ENCODE assay signal across 8 cellular contexts in the genomic region with DNA sequence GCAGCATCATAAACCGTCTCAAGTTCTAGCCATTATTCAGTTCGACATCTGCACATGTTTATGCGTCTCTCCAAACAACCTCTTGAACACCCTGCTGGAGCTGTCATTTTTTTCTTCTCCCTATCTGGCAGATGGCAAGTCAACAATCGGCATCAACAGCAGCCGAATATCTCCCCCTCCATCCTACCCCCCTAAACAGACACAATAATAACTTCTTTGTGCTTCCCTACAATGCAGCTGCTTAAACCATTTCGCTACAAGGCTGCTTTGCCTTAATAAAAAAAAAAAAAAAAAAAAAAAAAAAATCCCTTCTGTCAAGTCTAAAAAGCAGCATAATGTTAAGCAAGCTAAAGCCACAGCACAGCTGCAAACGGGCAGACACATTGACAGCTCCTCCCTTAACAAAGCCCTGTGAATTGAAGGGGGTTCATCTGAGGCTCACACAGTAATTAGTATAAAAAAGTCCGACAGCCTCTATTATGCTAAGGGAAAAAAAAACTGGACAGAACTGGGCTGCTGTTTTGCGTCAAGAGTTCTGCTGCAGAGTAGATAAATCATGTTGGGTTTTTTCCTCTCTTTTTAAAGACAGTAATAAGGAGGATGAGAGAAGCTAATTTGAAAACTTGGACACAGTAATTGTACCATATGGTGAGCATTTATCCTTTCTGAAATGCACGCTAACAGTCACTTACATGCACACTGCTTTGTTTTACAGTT.
DNase-seq lines count a peak whose midpoint lies in the region; ATAC-seq and TF ChIP-seq lines count a peak whose summit lies in the region.

No MANE protein-coding gene starts in this region.

- no peak for TF ChIP-seq POLR2A in uterus (IDR thresholded peaks at IDR 0.05)

- peaks cover 0 to 5% (median 2%) of the 10 kb centered on the region in 3 donors for H3K27me3 Mint-ChIP-seq in immature natural killer cell (ENCODE audit: low read depth in 3 of 3)

- H3K9me3 Mint-ChIP-seq in immature natural killer cell, result no peaks in the 10 kb centered on the region

- H3K36me3 ChIP-seq in right atrium auricular region (no peaks in the 10 kb centered on the region), uterus (no peaks in the 10 kb centered on the region)

- ATAC-seq in Right ventricle myocardium superior (ENCODE audit: poor library complexity), result peak; percentile 81
- ATAC-seq in SK-N-SH treated with all-trans-retinoic acid at 6 μM for 48 hours, result peak; percentile 87
- ATAC-seq in HG02981 (IDR thresholded peaks at IDR 0.05; ENCODE audit: unreplicated experiment), result no peak

- H3K27ac Mint-ChIP-seq in immature natural killer cell, result peak overlapping the region in 4 of 6 donors; percentile 51 to 84 (median 75)

- TF ChIP-seq CTCF in right atrium auricular region (IDR thresholded peaks at IDR 0.05) (no peak), uterus (IDR thresholded peaks at IDR 0.05) (no peak)

- H3K4me1 Mint-ChIP-seq in immature natural killer cell, result peaks cover 34 to 64% of the 10 kb centered on the region in 2 donors

- H3K4me3 ChIP-seq in right atrium auricular region, result peak overlapping the region in 1 of 2 donors; percentile 19
- H3K4me3 ChIP-seq in uterus, result no peak overlapping the region

- peak overlapping the region; percentile 71 to 85 (median 79) for H3K4me3 Mint-ChIP-seq in immature natural killer cell

- intact Hi-C loops in Right ventricle myocardium superior (cut with DNase I) (no loop called here), uterus (cut with DNase I; ENCODE audit: low total_unique reads) (no loop called here)

- DNase-seq in Right ventricle myocardium superior (no peak), right atrium auricular region (ENCODE audit: low spot score) (no peak), immature natural killer cell (peak; percentile 48 to 62 (median 60)), uterus (peak; percentile 18 to 49)
- no peak for DNase-seq in stimulated activated CD4-positive, alpha-beta T cell treated with anti-CD3 and anti-CD28 coated beads, Interleukin-2, amount 100 ng/mL, for 24 hours
- no peak for DNase-seq in activated naive CD4-positive, alpha-beta T cell treated with Interleukin-2 at 50 U/mL for 16 hours

- H3K4me1 ChIP-seq in right atrium auricular region (peaks cover 0 to 9% of the 10 kb centered on the region in 2 donors), uterus (peaks cover 0 to 9% of the 10 kb centered on the region in 2 donors)

- no peaks in the 10 kb centered on the region for H3K36me3 Mint-ChIP-seq in immature natural killer cell

- no peaks in the 10 kb centered on the region for H3K9me3 ChIP-seq in right atrium auricular region
- H3K9me3 ChIP-seq in uterus, result no peaks in the 10 kb centered on the region

- no peaks in the 10 kb centered on the region for H3K27me3 ChIP-seq in right atrium auricular region
- no peaks in the 10 kb centered on the region for H3K27me3 ChIP-seq in uterus

- H3K27ac ChIP-seq in right atrium auricular region, result no peak overlapping the region
- peak overlapping the region in 1 of 2 donors; percentile 1 for H3K27ac ChIP-seq in uterus

TF ChIP-seq in SK-N-SH treated with all-trans-retinoic acid at 6 μM for 48 hours, 23 proteins besides CTCF, POLR2A, EP300 and RAD21:
- TF ChIP-seq ISL1 (CRISPR knock-in tag; IDR thresholded peaks at IDR 0.05) (peak; percentile 82), ZC3H10 (CRISPR knock-in tag; IDR thresholded peaks at IDR 0.05) (peak; percentile 95), BACH2 (CRISPR knock-in tag; IDR thresholded peaks at IDR 0.05; ENCODE audit: borderline replicate concordance) (no peak), OSR1 (CRISPR knock-in tag; IDR thresholded peaks at IDR 0.05) (no peak), RARB (CRISPR knock-in tag; IDR thresholded peaks at IDR 0.05) (peak; percentile 66; the same call in 1 of the 2 replicates), PPARA (CRISPR knock-in tag; IDR thresholded peaks at IDR 0.05; ENCODE audit: borderline replicate concordance) (no peak), TOX (CRISPR knock-in tag; IDR thresholded peaks at IDR 0.05; ENCODE audit: borderline replicate concordance) (peak; percentile 93; the same call in 1 of the 2 replicates), PATZ1 (CRISPR knock-in tag; IDR thresholded peaks at IDR 0.05; ENCODE audit: borderline replicate concordance) (peak; percentile 81; the same call in 1 of the 2 replicates)

Comparison
In these comparisons a context has a peak if more than half of its experiments do, and no peak if none do; other contexts are left out.
1. DNase-seq: peak in immature natural killer cell (3 of 3) and uterus (2 of 2); none in Right ventricle myocardium superior (single experiment), right atrium auricular region (single experiment), stimulated activated CD4-positive, alpha-beta T cell treated with anti-CD3 and anti-CD28 coated beads, Interleukin-2, amount 100 ng/mL, for 24 hours (0 of 2) and activated naive CD4-positive, alpha-beta T cell treated with Interleukin-2 at 50 U/mL for 16 hours (single experiment).